Comparison of ENCODE assay signal across 9 cellular contexts in the genomic region with DNA sequence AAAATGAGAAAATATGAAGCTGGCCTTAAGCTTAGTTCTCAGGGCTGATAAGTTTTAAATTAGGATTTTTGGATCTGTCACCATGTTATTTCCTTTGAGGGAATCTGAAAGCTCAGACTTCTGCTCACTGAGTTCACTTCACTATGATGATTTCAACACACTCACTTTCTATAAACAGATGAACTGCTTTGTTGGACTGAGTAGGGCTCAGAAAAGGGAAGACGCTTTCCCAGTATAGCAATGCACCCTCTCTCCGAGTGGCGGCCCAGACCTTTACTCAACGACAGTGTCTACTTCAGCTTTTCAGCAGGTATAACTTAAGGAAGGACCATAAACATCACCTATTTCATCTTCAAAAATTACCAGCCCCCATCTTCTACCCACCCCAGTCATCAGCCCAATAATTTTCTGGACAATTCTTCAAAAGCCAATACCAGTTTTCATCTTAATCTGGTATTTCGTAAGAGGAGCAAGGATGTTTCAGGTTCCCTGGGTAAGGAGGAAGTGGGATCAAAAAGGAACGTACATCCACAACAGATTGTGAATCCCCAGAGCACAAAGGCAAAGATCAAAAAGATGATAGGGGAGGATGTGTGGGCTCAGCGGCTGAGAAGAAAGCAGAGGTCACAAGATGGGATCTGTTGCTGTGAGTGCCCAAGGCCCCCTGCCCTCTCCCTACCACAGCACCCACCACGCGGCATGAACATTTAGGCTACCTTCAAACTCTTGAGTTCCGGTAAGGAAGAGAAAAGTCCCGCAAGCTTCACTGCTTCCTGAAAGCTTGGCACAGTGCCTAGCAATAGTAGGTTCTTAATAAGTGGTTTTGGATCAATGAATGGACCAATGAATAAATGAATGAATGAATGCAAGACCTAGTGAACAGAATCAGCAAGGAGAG. TPM values are rescaled to one million over a fixed set of nuclear protein-coding genes. Genes with fewer than 3 reads are reported as not detected.
DNase-seq lines count a peak whose midpoint lies in the region; ATAC-seq lines count a peak whose summit lies in the region.
"Had no signal": no experiment of that assay in that cellular context is flagged by ENCODE, and none has a peak within 500 bp of the region (broad histone marks: within the 10 kb centered on the region; RNA-seq: fewer than 3 reads in every experiment).

No MANE protein-coding gene starts in this region.

- DNase-seq in SK-N-DZ (ENCODE audit: low spot score), result peak; percentile 9
- DNase-seq in effector CD8-positive, alpha-beta T cell (lab: John Stamatoyannopoulos, UW), result peak; percentile 9
- DNase-seq in sciatic nerve (ENCODE audit: low spot score), result no peak
- DNase-seq in NCI-H2029 treated with DMSO at 0.1 percent for 48 hours (lab: John Stamatoyannopoulos, UW), result no peak
- no peak for DNase-seq in RPMI8226

- ATAC-seq in GM18502 (IDR thresholded peaks at IDR 0.05; ENCODE audit: poor library complexity, unreplicated experiment) (peak; percentile 30), sciatic nerve (peak; percentile 88), HG02588 (IDR thresholded peaks at IDR 0.05; ENCODE audit: unreplicated experiment) (no peak), GM18519 (IDR thresholded peaks at IDR 0.05; ENCODE audit: low FRiP score, unreplicated experiment) (no peak)
- ATAC-seq: HCT116 had no signal

- intact Hi-C loops in sciatic nerve (cut with DNase I), result no loop called here

RNA-seq across cellular contexts. Expression of gene LPIN2, which starts 41.9 kb away (rescaled TPM):
- 12.1 and 16.6 TPM in 2 replicates for polyA plus RNA-seq in SK-N-DZ (2014; cell fraction: cytosol; rRNA removed)
- polyA plus RNA-seq in SK-N-DZ (2014; cell fraction: nucleus; rRNA removed), result 15.4 and 16.2 TPM in 2 replicates
- total RNA-seq in sciatic nerve, result 40.3 TPM

Comparison
In these comparisons a context has a peak if more than half of its experiments do, and no peak if none do; other contexts are left out.
1. ATAC-seq: peak in GM18502 (single experiment) and sciatic nerve (single experiment); none in HG02588 (single experiment) and GM18519 (single experiment).
2. DNase-seq: peak in SK-N-DZ (single experiment) and effector CD8-positive, alpha-beta T cell (single experiment); none in sciatic nerve (single experiment), NCI-H2029 treated with DMSO at 0.1 percent for 48 hours (single experiment) and RPMI8226 (single experiment).